In genomic region chr1:201147396-201148015, GRCh38 we compare ENCODE assay signal across 25 cellular contexts. TPM values are rescaled to one million over a fixed set of nuclear protein-coding genes. Genes with fewer than 3 reads are reported as not detected.
DNase-seq lines count a peak whose midpoint lies in the region; ATAC-seq and TF ChIP-seq lines count a peak whose summit lies in the region.
"Had no signal": no experiment of that assay in that cellular context is flagged by ENCODE, and none has a peak within 500 bp of the region (broad histone marks: within the 10 kb centered on the region; RNA-seq: fewer than 3 reads in every experiment).

No MANE protein-coding gene starts in this region.

- H3K36me3 ChIP-seq in HEK293 (ENCODE audit: control insufficient read depth in 2 of 2, insufficient read depth in 1 of 2, low read length in 2 of 2): peaks cover 25 to 100% of the 10 kb centered on the region in 2 experiments
- H3K36me3 ChIP-seq in neuronal stem cell (replicated peaks in 1 of 2; ENCODE audit: control insufficient read depth in 2 of 2, insufficient read depth in 2 of 2, low read length in 2 of 2): peaks cover 79 to 100% of the 10 kb centered on the region in 2 donors

- no peak overlapping the region for H3K4ac ChIP-seq in neuronal stem cell (ENCODE audit: low read length)

- H3K27ac ChIP-seq in HEK293 (ENCODE audit: extremely low read depth, low read depth, low read length) (no peak overlapping the region), neuronal stem cell (replicated peaks; ENCODE audit: low read length) (no peak overlapping the region)
- H3K27ac ChIP-seq: BLaER1 had no signal

- no peak overlapping the region for H3K4me2 ChIP-seq in neuronal stem cell (ENCODE audit: insufficient read depth, low read length, poor library complexity, severe bottlenecking)
- H3K4me2 ChIP-seq: BLaER1, SK-N-SH had no signal

- H3K27ac Mint-ChIP-seq in activated naive CD4-positive, alpha-beta T cell treated with anti-CD3 and anti-CD28 coated beads, Interleukin-2, amount 50 U/mL, for 24 hours: peak overlapping the region; percentile 42
- H3K27ac Mint-ChIP-seq in endothelial cell (ENCODE audit: unreplicated experiment): no peak overlapping the region
- H3K27ac Mint-ChIP-seq: CD4-positive, alpha-beta T cell had no signal

- no peak overlapping the region for H2BK15ac ChIP-seq in neuronal stem cell (ENCODE audit: low read length)

- H4K91ac ChIP-seq in neuronal stem cell (ENCODE audit: low read depth, low read length, poor library complexity): no peak overlapping the region

- no peak overlapping the region for H2AK5ac ChIP-seq in neuronal stem cell (ENCODE audit: low read depth, low read length)

- no peak for DNase-seq in activated naive CD4-positive, alpha-beta T cell treated with anti-CD3 and anti-CD28 coated beads, Interleukin-2, amount 50 U/mL, for 16 hours
- DNase-seq in endothelial cell (ENCODE audit: low spot score): no peak
- no peak for DNase-seq in neuronal stem cell (ENCODE audit: low spot score)
- DNase-seq in activated CD4-positive, alpha-beta T cell treated with anti-CD3 and anti-CD28 coated beads, Interleukin-2, amount 50 U/mL, for 1 hour: no peak
- DNase-seq: CD4-positive, alpha-beta T cell; KBM-7; MV-4-11; NCI-H1105 treated with DMSO at 0.1 percent for 48 hours; NCI-H146; NCI-H1930; NCI-H2107; NCI-H524; NCI-H774; SIG-M5; SK-N-SH had no signal

- H3K4me1 ChIP-seq in HEK293 (ENCODE audit: control insufficient read depth, insufficient read depth, low read length) (no peaks in the 10 kb centered on the region), neuronal stem cell (ENCODE audit: control insufficient read depth in 2 of 2, insufficient read depth in 1 of 2, low read depth in 1 of 2, low read length in 2 of 2) (no peaks in the 10 kb centered on the region)

- H4K8ac ChIP-seq in neuronal stem cell (ENCODE audit: low read depth, low read length): no peak overlapping the region

- no CpG with 5 or more reads among the region's 13 CpGs for WGBS in neuronal stem cell (ENCODE audit: extremely low coverage in 2 of 2, insufficient read length in 2 of 2, insufficient replicate concordance in 1 of 2), 2 donors

- H2AFZ ChIP-seq in neuronal stem cell (ENCODE audit: low read length): no peak overlapping the region

- H3K27me3 Mint-ChIP-seq in activated naive CD4-positive, alpha-beta T cell treated with anti-CD3 and anti-CD28 coated beads, Interleukin-2, amount 50 U/mL, for 24 hours: no peaks in the 10 kb centered on the region
- peaks cover 8% of the 10 kb centered on the region for H3K27me3 Mint-ChIP-seq in endothelial cell (ENCODE audit: unreplicated experiment)
- H3K27me3 Mint-ChIP-seq: CD4-positive, alpha-beta T cell had no signal

- H3K4me3 ChIP-seq in HEK293 (ENCODE audit: low read depth, low read length) (no peak overlapping the region), neuronal stem cell (ENCODE audit: low read length in 2 of 2) (no peak overlapping the region)
- H3K4me3 ChIP-seq: BLaER1 had no signal

- H3K27me3 ChIP-seq in neuronal stem cell (ENCODE audit: control insufficient read depth in 3 of 3, insufficient read depth in 3 of 3, low read depth in 1 of 3, low read length in 3 of 3): no peaks in the 10 kb centered on the region
- H3K27me3 ChIP-seq: BLaER1 had no signal

- no peak overlapping the region for H3K23ac ChIP-seq in neuronal stem cell (ENCODE audit: low read depth, low read length, poor library complexity)

- no peak overlapping the region for H3K4me3 Mint-ChIP-seq in activated naive CD4-positive, alpha-beta T cell treated with anti-CD3 and anti-CD28 coated beads, Interleukin-2, amount 50 U/mL, for 24 hours
- H3K4me3 Mint-ChIP-seq in endothelial cell (ENCODE audit: unreplicated experiment): peak overlapping the region; percentile 48
- H3K4me3 Mint-ChIP-seq: CD4-positive, alpha-beta T cell had no signal

- H3K79me1 ChIP-seq in neuronal stem cell (ENCODE audit: low read depth, low read length): peaks cover 2% of the 10 kb centered on the region

- no peak for TF ChIP-seq CTCF in HEK293 (tag by site-specific recombination; IDR thresholded peaks at IDR 0.05)
- no peak for TF ChIP-seq CTCF in endothelial cell (IDR thresholded peaks at IDR 0.05; ENCODE audit: unreplicated experiment)

- POLR2A ChIA-PET in HEK293 (lab: Yijun Ruan, JAX): interaction anchor here (2.1 kb wide), 1 partner anchor 24 kb away, joined by 10 read pairs; no protein-coding TSS in a partner anchor

- no peaks in the 10 kb centered on the region for H3K9me3 ChIP-seq in HEK293 (ENCODE audit: control insufficient read depth, insufficient read depth, low read depth, low read length)
- no peaks in the 10 kb centered on the region for H3K9me3 ChIP-seq in neuronal stem cell (replicated peaks in 1 of 2; ENCODE audit: control insufficient read depth in 2 of 2, insufficient read depth in 1 of 2, low read depth in 1 of 2, low read length in 2 of 2)
- H3K9me3 ChIP-seq: BLaER1, SK-N-SH had no signal

- peaks cover 3% of the 10 kb centered on the region for H3K4me1 Mint-ChIP-seq in activated naive CD4-positive, alpha-beta T cell treated with anti-CD3 and anti-CD28 coated beads, Interleukin-2, amount 50 U/mL, for 24 hours
- H3K4me1 Mint-ChIP-seq in endothelial cell (ENCODE audit: unreplicated experiment): peaks cover 1% of the 10 kb centered on the region

- ATAC-seq in HG03457 (IDR thresholded peaks at IDR 0.05; ENCODE audit: unreplicated experiment) (no peak), GM19023 (IDR thresholded peaks at IDR 0.05; ENCODE audit: unreplicated experiment) (no peak)
- ATAC-seq: HCT116 had no signal

- H3K14ac ChIP-seq in neuronal stem cell (ENCODE audit: low read length): no peak overlapping the region

- H2BK5ac ChIP-seq in neuronal stem cell (ENCODE audit: low read length): peak overlapping the region; percentile 35

- no peak overlapping the region for H2BK12ac ChIP-seq in neuronal stem cell (ENCODE audit: low read length)

- H3K9me3 Mint-ChIP-seq in activated naive CD4-positive, alpha-beta T cell treated with anti-CD3 and anti-CD28 coated beads, Interleukin-2, amount 50 U/mL, for 24 hours: no peaks in the 10 kb centered on the region
- H3K9me3 Mint-ChIP-seq in endothelial cell (ENCODE audit: unreplicated experiment): no peaks in the 10 kb centered on the region
- H3K9me3 Mint-ChIP-seq: CD4-positive, alpha-beta T cell had no signal

- no peak overlapping the region for H2BK120ac ChIP-seq in neuronal stem cell (ENCODE audit: low read depth, low read length)

- peaks cover 3% of the 10 kb centered on the region for H3K36me3 Mint-ChIP-seq in activated naive CD4-positive, alpha-beta T cell treated with anti-CD3 and anti-CD28 coated beads, Interleukin-2, amount 50 U/mL, for 24 hours
- peaks cover 62% of the 10 kb centered on the region for H3K36me3 Mint-ChIP-seq in endothelial cell (ENCODE audit: low read depth, unreplicated experiment)

- CTCF ChIA-PET in HEK293 (lab: Yijun Ruan, JAX): interaction anchor here (0.7 to 1.6 kb wide), 4 partner anchors 61 to 107 kb away, joined by 3 to 6 read pairs (median 3); no protein-coding TSS in a partner anchor

- no peak overlapping the region for H3K9ac ChIP-seq in neuronal stem cell (ENCODE audit: low read depth, low read length, poor library complexity)
- H3K9ac ChIP-seq: BLaER1, SK-N-SH had no signal

- no peak overlapping the region for H3K18ac ChIP-seq in neuronal stem cell (ENCODE audit: low read length)

TF ChIP-seq in HEK293, 187 proteins besides CTCF, POLR2A, EP300 and RAD21:
- TF ChIP-seq EGR2 (tag by site-specific recombination; IDR thresholded peaks at IDR 0.05; ENCODE audit: low read depth) (peak; percentile 46; the same call in 1 of the 2 replicates), ZFHX2 (tag by site-specific recombination; conservative IDR thresholded peaks at IDR 0.05) (0 out of 2 replicates have a peak, but pooled peaks have one; percentile 17), FEZF1 (tag by site-specific recombination; IDR thresholded peaks at IDR 0.05) (no peak)

RNA-seq across cellular contexts. Expression of gene TMEM9, which starts 6.8 kb away (rescaled TPM):
- 78.7 TPM for total RNA-seq in endothelial cell (ENCODE audit: unreplicated experiment)
- 72.8 TPM for polyA plus RNA-seq in neuronal stem cell (2013, experiment 1 of 2)
- 72.0 TPM for polyA plus RNA-seq in neuronal stem cell (2013, experiment 2 of 2)

RNA-seq across cellular contexts. Expression of gene ASCL5, which starts 20.5 kb away (rescaled TPM):
- not detected for total RNA-seq in endothelial cell (ENCODE audit: unreplicated experiment)
- polyA plus RNA-seq in neuronal stem cell (2013, experiment 1 of 2): 0.04 TPM
- 0.03 TPM for polyA plus RNA-seq in neuronal stem cell (2013, experiment 2 of 2)
- total RNA-seq: LHCN-M2, MCF 10A had no signal
- polyA plus RNA-seq: AG04450, SK-N-SH had no signal

RNA-seq across cellular contexts. Expression of gene CACNA1S, which starts 35.3 kb away (rescaled TPM):
- total RNA-seq in endothelial cell (ENCODE audit: unreplicated experiment): 0.08 TPM
- polyA plus RNA-seq in neuronal stem cell (2013, experiment 1 of 2): 0.17 TPM
- 0.21 TPM for polyA plus RNA-seq in neuronal stem cell (2013, experiment 2 of 2)
- total RNA-seq: CD4-positive, alpha-beta T cell; H1; MCF 10A had no signal
- polyA plus RNA-seq: AG04450, SK-N-SH had no signal

RNA-seq across cellular contexts. Expression of gene IGFN1, which starts 43.1 kb away (rescaled TPM):
- not detected for total RNA-seq in endothelial cell (ENCODE audit: unreplicated experiment)
- 0.15 TPM for polyA plus RNA-seq in neuronal stem cell (2013, experiment 1 of 2)
- polyA plus RNA-seq in neuronal stem cell (2013, experiment 2 of 2): 0.12 TPM
- total RNA-seq: CD4-positive, alpha-beta T cell; H1 had no signal
- polyA plus RNA-seq: AG04450, H1 had no signal
